10 cellular contexts compared by ENCODE assay signal in genomic region chr6:143176090-143177021, GRCh38.
A peak's percentile ranks its signal among the peaks of the same experiment; 100 is the strongest.
DNase-seq lines count a peak whose midpoint lies in the region; ATAC-seq and TF ChIP-seq lines count a peak whose summit lies in the region.
"Had no signal": no experiment of that assay in that cellular context is flagged by ENCODE, and none has a peak within 500 bp of the region (broad histone marks: within the 10 kb centered on the region; RNA-seq: fewer than 3 reads in every experiment).

No MANE protein-coding gene starts in this region.

- H3K9me2 ChIP-seq in Loucy (replicated peaks; ENCODE audit: low read depth, low read length) = no peaks in the 10 kb centered on the region

- no peak overlapping the region for H4K8ac ChIP-seq in mesendoderm (ENCODE audit: low read depth, low read length)

- H3K79me2 ChIP-seq in Loucy (ENCODE audit: insufficient read depth, low read length) = no peaks in the 10 kb centered on the region
- H3K79me2 ChIP-seq in mesendoderm (ENCODE audit: control insufficient read depth, insufficient read depth, low read length) = no peaks in the 10 kb centered on the region

- no peak overlapping the region for H3K4ac ChIP-seq in mesendoderm (ENCODE audit: low read depth, low read length)

- H2BK5ac ChIP-seq in mesendoderm (ENCODE audit: low read length) = no peak overlapping the region

- no peak overlapping the region for H2BK120ac ChIP-seq in mesendoderm (ENCODE audit: low read depth, low read length)

- no peaks in the 10 kb centered on the region for H4K20me1 ChIP-seq in Loucy (ENCODE audit: insufficient read depth, low read length, poor library complexity, severe bottlenecking)

- H3K18ac ChIP-seq in mesendoderm (ENCODE audit: low read length) = no peak overlapping the region

- H3K27me3 ChIP-seq in Loucy (ENCODE audit: insufficient read depth, low read length, poor library complexity, severe bottlenecking) (no peaks in the 10 kb centered on the region), mesendoderm (ENCODE audit: insufficient read depth, low read length, poor library complexity) (no peaks in the 10 kb centered on the region)

- H3K36me3 ChIP-seq in Loucy (ENCODE audit: insufficient read depth, low read length) = peaks cover 10% of the 10 kb centered on the region; the same call in 1 of the 2 replicates
- no peaks in the 10 kb centered on the region for H3K36me3 ChIP-seq in mesendoderm (ENCODE audit: control insufficient read depth, insufficient read depth, low read length)

- TF ChIP-seq CTCF in Loucy (conservative IDR thresholded peaks at IDR 0.05; ENCODE audit: low read length) (peak; percentile 51), omental fat pad (IDR thresholded peaks at IDR 0.05) (no peak)

- H3K4me3 ChIP-seq in Loucy (ENCODE audit: low read length, poor library complexity, severe bottlenecking) = no peak overlapping the region
- H3K4me3 ChIP-seq in mesendoderm (ENCODE audit: low read length) = no peak overlapping the region

- no peak overlapping the region for H4K5ac ChIP-seq in mesendoderm (ENCODE audit: low read length)

- ATAC-seq in GM18868 (IDR thresholded peaks at IDR 0.05; ENCODE audit: unreplicated experiment) (no peak), omental fat pad (ENCODE audit: low FRiP score) (no peak)

- no peak overlapping the region for H3K23ac ChIP-seq in mesendoderm (ENCODE audit: low read length)

- peak overlapping the region; percentile 41 for H3K27ac ChIP-seq in mesendoderm (ENCODE audit: low read depth, low read length)

- DNase-seq in ELF-1 (ENCODE audit: low read depth, low spot score) (peak; percentile 95), brain pericyte (ENCODE audit: low read depth, low spot score) (peak; percentile 94), mesendoderm (peak; percentile 67), NCI-H524 treated with DMSO at 0.1 percent for 48 hours (lab: John Stamatoyannopoulos, UW) (no peak), C1 segment of cervical spinal cord (lab: John Stamatoyannopoulos, UW) (no peak), omental fat pad (ENCODE audit: low spot score) (no peak)
- DNase-seq: cortex of kidney, NCI-H1105 treated with DMSO at 0.1 percent for 48 hours had no signal

- no peaks in the 10 kb centered on the region for H3F3A ChIP-seq in Loucy (ENCODE audit: low read depth)

- no peak overlapping the region for H3K9ac ChIP-seq in Loucy (ENCODE audit: low read depth, low read length, poor library complexity, severe bottlenecking)
- H3K9ac ChIP-seq in mesendoderm (ENCODE audit: low read length) = no peak overlapping the region

- no peak overlapping the region for H2AK5ac ChIP-seq in mesendoderm (ENCODE audit: low read length)

- no peak overlapping the region for H2AFZ ChIP-seq in Loucy (ENCODE audit: low read length)

- no peak overlapping the region for H2BK15ac ChIP-seq in mesendoderm (replicated peaks; ENCODE audit: low read depth)

- no peaks in the 10 kb centered on the region for H3K4me1 ChIP-seq in Loucy (ENCODE audit: insufficient read depth, low read length, poor library complexity, severe bottlenecking)
- no peaks in the 10 kb centered on the region for H3K4me1 ChIP-seq in mesendoderm (ENCODE audit: control insufficient read depth, low read depth, low read length)

- H3K79me1 ChIP-seq in mesendoderm (ENCODE audit: low read length) = no peaks in the 10 kb centered on the region

- WGBS in mesendoderm (ENCODE audit: extremely low coverage, insufficient coverage, low lambda C conversion rate) = no CpG with 5 or more reads among the region's 12 CpGs

- H3K4me2 ChIP-seq in Loucy (ENCODE audit: low read depth, low read length, poor library complexity, severe bottlenecking) (no peak overlapping the region), mesendoderm (ENCODE audit: low read length) (no peak overlapping the region)

- H3K9me3 ChIP-seq in Loucy (ENCODE audit: insufficient read depth, low read depth, low read length) = peaks cover 5% of the 10 kb centered on the region; the same call in 1 of the 2 replicates

- H3K56ac ChIP-seq in mesendoderm (ENCODE audit: low read length) = no peak overlapping the region

Comparison
In these comparisons a context has a peak if more than half of its experiments do, and no peak if none do; other contexts are left out.
1. DNase-seq: peak in ELF-1 (single experiment), brain pericyte (single experiment) and mesendoderm (single experiment); none in NCI-H524 treated with DMSO at 0.1 percent for 48 hours (single experiment), C1 segment of cervical spinal cord (0 of 14) and omental fat pad (single experiment).